1 cellular context compared by ENCODE assay signal in the genomic region with DNA sequence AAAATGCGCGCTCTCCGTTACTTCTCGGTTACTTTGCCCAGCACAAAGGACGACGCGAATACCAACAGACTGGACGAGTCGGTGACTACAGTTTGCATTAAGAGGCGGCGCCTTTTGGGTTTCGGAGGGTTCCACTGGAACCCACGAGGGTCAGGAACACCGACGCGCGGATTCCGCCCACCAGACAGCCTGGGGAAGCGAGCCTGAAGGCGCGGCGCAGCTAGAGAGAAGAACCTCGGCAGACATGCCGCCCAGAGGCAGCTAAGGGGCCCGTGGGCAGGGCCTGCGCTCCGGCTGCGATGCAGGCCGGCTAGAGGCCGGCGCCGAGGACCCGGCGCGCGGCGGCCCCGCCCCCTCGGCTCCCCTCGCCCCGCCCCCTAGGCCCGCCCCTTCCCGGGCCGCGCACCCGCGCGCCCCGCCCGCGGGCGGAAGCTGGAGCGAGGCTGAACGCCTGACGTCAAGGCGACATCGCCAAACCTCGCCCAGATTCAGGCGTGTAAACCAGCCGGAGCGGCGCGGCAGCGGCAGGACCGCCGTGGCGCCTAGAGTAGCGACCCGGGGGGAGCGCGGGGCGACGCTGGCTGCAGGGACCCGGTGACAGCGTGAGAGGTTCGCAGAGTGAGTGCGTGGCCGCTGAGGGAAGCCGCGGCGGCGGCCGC.
A peak's percentile ranks its signal among the peaks of the same experiment; 100 is the strongest.
TF ChIP-seq lines count a peak whose summit lies in the region.

Gene RAP1B (plus strand): TSS at position 465 of the 659 bp plus-strand sequence. CDS start 37,826 bp downstream, outside the sequence.

TF ChIP-seq in K562, 482 proteins besides CTCF, POLR2A, EP300 and RAD21 (continued from another document and continues in another):
- TF ChIP-seq, protein P1, sequence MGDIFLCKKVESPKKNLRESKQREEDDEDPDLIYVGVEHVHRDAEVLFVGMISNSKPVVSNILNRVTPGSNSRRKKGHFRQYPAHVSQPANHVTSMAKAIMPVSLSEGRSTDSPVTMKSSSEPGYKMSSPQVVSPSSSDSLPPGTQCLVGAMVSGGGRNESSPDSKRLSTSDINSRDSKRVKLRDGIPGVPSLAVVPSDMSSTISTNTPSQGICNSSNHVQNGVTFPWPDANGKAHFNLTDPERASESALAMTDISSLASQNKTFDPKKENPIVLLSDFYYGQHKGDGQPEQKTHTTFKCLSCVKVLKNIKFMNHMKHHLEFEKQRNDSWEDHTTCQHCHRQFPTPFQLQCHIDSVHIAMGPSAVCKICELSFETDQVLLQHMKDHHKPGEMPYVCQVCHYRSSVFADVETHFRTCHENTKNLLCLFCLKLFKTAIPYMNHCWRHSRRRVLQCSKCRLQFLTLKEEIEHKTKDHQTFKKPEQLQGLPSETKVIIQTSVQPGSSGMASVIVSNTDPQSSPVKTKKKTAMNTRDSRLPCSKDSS (IDR thresholded peaks at IDR 0.05; ENCODE audit: low read depth, partially characterized antibody) = no peak
- TF ChIP-seq HNRNPL (IDR thresholded peaks at IDR 0.05; ENCODE audit: low read depth, low read length) (no peak), ZNF274 (IDR thresholded peaks at IDR 0.05; ENCODE audit: borderline replicate concordance, low read depth, low read length) (no peak), LEF1 (IDR thresholded peaks at IDR 0.05) (0 out of 2 replicates have a peak, but pooled peaks have one; percentile 12), PYGO2 (tag; IDR thresholded peaks at IDR 0.05) (no peak), HMG20B (CRISPR knock-in tag; IDR thresholded peaks at IDR 0.05) (no peak), ZNF408 (CRISPR knock-in tag; IDR thresholded peaks at IDR 0.05; ENCODE audit: low read depth) (no peak), MCM3 (IDR thresholded peaks at IDR 0.05) (no peak), SMAD1 (IDR thresholded peaks at IDR 0.05; ENCODE audit: low read depth, low read length, partially characterized antibody) (no peak), VEZF1 (CRISPR knock-in tag; IDR thresholded peaks at IDR 0.05) (peak; percentile 97), HMGN3 (IDR thresholded peaks at IDR 0.05; ENCODE audit: borderline replicate concordance, extremely low read depth, insufficient read length, low read depth, low read length) (peak; percentile 68), ZNF165 (CRISPR knock-in tag; IDR thresholded peaks at IDR 0.05; ENCODE audit: borderline replicate concordance) (no peak), CSDE1 (IDR thresholded peaks at IDR 0.05) (no peak), SFPQ (IDR thresholded peaks at IDR 0.05; ENCODE audit: low read depth, low read length) (no peak), YY1 (IDR thresholded peaks at IDR 0.05; ENCODE audit: borderline replicate concordance in 1 of 3, control insufficient read depth in 1 of 3, extremely low read depth in 1 of 3, insufficient read depth in 3 of 3, insufficient read length in 1 of 3, insufficient replicate concordance in 2 of 3, low read depth in 1 of 3, low read length in 2 of 3) (peak in 2 of 3 experiments; percentile 73 to 78), CBX8 (IDR thresholded peaks at IDR 0.05; ENCODE audit: borderline replicate concordance, extremely low read depth, low read depth, low read length, poor library complexity, severe bottlenecking) (no peak), U2AF2 (optimal IDR thresholded peaks at IDR 0.05; ENCODE audit: low read depth, low read length) (no peak), SP1 (CRISPR knock-in tag; IDR thresholded peaks at IDR 0.05) (peak; percentile 65; the same call in 1 of the 2 replicates), MYBL2 (IDR thresholded peaks at IDR 0.05; ENCODE audit: low read depth) (no peak), MYBL2 (CRISPR knock-in tag; IDR thresholded peaks at IDR 0.05; ENCODE audit: borderline replicate concordance) (no peak), HOXB6 (CRISPR knock-in tag; IDR thresholded peaks at IDR 0.05; ENCODE audit: borderline replicate concordance) (no peak), ZNF212 (CRISPR knock-in tag; IDR thresholded peaks at IDR 0.05) (no peak), ZBTB7A (IDR thresholded peaks at IDR 0.05; ENCODE audit: borderline replicate concordance, control insufficient read depth, low read depth, low read length) (peak; percentile 50; the same call in 1 of the 2 replicates), PURB (CRISPR knock-in tag; IDR thresholded peaks at IDR 0.05; ENCODE audit: low read depth) (no peak), HEY1 (CRISPR knock-in tag; IDR thresholded peaks at IDR 0.05; ENCODE audit: borderline replicate concordance) (no peak), SMAD3 (CRISPR knock-in tag; conservative IDR thresholded peaks at IDR 0.05) (no peak), ZNF79 (CRISPR knock-in tag; IDR thresholded peaks at IDR 0.05; ENCODE audit: low read depth) (no peak), KHSRP (IDR thresholded peaks at IDR 0.05) (no peak), ESRRB (CRISPR knock-in tag; IDR thresholded peaks at IDR 0.05; ENCODE audit: borderline replicate concordance) (no peak), KLF13 (tag; IDR thresholded peaks at IDR 0.05; ENCODE audit: borderline replicate concordance, low read depth) (0 out of 2 replicates have a peak, but pooled peaks have one; percentile 46), ZNF316 (IDR thresholded peaks at IDR 0.05) (no peak), FOXJ2 (tag; IDR thresholded peaks at IDR 0.05) (no peak), ERF (CRISPR knock-in tag; IDR thresholded peaks at IDR 0.05) (no peak), ZSCAN29 (IDR thresholded peaks at IDR 0.05) (no peak), KDM2B (CRISPR knock-in tag; IDR thresholded peaks at IDR 0.05) (no peak)
- TF ChIP-seq, protein P2, sequence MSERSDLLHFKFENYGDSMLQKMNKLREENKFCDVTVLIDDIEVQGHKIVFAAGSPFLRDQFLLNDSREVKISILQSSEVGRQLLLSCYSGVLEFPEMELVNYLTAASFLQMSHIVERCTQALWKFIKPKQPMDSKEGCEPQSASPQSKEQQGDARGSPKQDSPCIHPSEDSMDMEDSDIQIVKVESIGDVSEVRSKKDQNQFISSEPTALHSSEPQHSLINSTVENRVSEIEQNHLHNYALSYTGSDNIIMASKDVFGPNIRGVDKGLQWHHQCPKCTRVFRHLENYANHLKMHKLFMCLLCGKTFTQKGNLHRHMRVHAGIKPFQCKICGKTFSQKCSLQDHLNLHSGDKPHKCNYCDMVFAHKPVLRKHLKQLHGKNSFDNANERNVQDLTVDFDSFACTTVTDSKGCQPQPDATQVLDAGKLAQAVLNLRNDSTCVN (CRISPR knock-in tag; IDR thresholded peaks at IDR 0.05) = no peak
- TF ChIP-seq, protein P3, sequence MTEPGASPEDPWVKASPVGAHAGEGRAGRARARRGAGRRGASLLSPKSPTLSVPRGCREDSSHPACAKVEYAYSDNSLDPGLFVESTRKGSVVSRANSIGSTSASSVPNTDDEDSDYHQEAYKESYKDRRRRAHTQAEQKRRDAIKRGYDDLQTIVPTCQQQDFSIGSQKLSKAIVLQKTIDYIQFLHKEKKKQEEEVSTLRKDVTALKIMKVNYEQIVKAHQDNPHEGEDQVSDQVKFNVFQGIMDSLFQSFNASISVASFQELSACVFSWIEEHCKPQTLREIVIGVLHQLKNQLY (CRISPR knock-in tag; conservative IDR thresholded peaks at IDR 0.05) = no peak
- TF ChIP-seq, protein P4, sequence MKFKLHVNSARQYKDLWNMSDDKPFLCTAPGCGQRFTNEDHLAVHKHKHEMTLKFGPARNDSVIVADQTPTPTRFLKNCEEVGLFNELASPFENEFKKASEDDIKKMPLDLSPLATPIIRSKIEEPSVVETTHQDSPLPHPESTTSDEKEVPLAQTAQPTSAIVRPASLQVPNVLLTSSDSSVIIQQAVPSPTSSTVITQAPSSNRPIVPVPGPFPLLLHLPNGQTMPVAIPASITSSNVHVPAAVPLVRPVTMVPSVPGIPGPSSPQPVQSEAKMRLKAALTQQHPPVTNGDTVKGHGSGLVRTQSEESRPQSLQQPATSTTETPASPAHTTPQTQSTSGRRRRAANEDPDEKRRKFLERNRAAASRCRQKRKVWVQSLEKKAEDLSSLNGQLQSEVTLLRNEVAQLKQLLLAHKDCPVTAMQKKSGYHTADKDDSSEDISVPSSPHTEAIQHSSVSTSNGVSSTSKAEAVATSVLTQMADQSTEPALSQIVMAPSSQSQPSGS (CRISPR knock-in tag; IDR thresholded peaks at IDR 0.05) = no peak
- TF ChIP-seq, protein P5, sequence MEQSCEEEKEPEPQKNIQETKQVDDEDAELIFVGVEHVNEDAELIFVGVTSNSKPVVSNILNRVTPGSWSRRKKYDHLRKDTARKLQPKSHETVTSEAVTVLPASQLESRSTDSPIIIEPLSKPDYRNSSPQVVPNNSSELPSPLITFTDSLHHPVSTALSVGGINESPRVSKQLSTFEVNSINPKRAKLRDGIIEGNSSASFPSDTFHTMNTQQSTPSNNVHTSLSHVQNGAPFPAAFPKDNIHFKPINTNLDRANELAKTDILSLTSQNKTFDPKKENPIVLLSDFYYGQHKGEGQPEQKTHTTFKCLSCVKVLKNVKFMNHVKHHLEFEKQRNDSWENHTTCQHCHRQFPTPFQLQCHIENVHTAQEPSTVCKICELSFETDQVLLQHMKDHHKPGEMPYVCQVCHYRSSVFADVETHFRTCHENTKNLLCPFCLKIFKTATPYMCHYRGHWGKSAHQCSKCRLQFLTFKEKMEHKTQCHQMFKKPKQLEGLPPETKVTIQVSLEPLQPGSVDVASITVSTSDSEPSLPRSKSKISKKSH (CRISPR knock-in tag; IDR thresholded peaks at IDR 0.05) = no peak
- TF ChIP-seq, protein P6, sequence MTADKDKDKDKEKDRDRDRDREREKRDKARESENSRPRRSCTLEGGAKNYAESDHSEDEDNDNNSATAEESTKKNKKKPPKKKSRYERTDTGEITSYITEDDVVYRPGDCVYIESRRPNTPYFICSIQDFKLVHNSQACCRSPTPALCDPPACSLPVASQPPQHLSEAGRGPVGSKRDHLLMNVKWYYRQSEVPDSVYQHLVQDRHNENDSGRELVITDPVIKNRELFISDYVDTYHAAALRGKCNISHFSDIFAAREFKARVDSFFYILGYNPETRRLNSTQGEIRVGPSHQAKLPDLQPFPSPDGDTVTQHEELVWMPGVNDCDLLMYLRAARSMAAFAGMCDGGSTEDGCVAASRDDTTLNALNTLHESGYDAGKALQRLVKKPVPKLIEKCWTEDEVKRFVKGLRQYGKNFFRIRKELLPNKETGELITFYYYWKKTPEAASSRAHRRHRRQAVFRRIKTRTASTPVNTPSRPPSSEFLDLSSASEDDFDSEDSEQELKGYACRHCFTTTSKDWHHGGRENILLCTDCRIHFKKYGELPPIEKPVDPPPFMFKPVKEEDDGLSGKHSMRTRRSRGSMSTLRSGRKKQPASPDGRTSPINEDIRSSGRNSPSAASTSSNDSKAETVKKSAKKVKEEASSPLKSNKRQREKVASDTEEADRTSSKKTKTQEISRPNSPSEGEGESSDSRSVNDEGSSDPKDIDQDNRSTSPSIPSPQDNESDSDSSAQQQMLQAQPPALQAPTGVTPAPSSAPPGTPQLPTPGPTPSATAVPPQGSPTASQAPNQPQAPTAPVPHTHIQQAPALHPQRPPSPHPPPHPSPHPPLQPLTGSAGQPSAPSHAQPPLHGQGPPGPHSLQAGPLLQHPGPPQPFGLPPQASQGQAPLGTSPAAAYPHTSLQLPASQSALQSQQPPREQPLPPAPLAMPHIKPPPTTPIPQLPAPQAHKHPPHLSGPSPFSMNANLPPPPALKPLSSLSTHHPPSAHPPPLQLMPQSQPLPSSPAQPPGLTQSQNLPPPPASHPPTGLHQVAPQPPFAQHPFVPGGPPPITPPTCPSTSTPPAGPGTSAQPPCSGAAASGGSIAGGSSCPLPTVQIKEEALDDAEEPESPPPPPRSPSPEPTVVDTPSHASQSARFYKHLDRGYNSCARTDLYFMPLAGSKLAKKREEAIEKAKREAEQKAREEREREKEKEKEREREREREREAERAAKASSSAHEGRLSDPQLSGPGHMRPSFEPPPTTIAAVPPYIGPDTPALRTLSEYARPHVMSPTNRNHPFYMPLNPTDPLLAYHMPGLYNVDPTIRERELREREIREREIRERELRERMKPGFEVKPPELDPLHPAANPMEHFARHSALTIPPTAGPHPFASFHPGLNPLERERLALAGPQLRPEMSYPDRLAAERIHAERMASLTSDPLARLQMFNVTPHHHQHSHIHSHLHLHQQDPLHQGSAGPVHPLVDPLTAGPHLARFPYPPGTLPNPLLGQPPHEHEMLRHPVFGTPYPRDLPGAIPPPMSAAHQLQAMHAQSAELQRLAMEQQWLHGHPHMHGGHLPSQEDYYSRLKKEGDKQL (CRISPR knock-in tag; IDR thresholded peaks at IDR 0.05; ENCODE audit: borderline replicate concordance) = no peak
- TF ChIP-seq, protein P7, sequence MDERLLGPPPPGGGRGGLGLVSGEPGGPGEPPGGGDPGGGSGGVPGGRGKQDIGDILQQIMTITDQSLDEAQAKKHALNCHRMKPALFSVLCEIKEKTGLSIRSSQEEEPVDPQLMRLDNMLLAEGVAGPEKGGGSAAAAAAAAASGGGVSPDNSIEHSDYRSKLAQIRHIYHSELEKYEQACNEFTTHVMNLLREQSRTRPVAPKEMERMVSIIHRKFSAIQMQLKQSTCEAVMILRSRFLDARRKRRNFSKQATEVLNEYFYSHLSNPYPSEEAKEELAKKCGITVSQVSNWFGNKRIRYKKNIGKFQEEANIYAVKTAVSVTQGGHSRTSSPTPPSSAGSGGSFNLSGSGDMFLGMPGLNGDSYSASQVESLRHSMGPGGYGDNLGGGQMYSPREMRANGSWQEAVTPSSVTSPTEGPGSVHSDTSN (CRISPR knock-in tag; IDR thresholded peaks at IDR 0.05; ENCODE audit: low read depth) = no peak
- TF ChIP-seq, protein P7 (tag; conservative IDR thresholded peaks at IDR 0.05; ENCODE audit: low read depth) = no peak
